Comparison of ENCODE assay signal across 8 cellular contexts in genomic region chr12:26028953-26029740, GRCh38.
DNase-seq lines count a peak whose midpoint lies in the region; ATAC-seq and TF ChIP-seq lines count a peak whose summit lies in the region.

No MANE protein-coding gene starts in this region.

- in situ Hi-C loops in mammary epithelial cell (cut with MboI; ENCODE audit: low sequenced_read_pairs in 2 of 2): loop anchor here (10.0 kb wide), 3 partner anchors 444 to 594 kb away; no protein-coding TSS in a partner anchor
- in situ Hi-C loops in transverse colon (cut with MboI; ENCODE audit: low pct_ligation_motif_present in 1 of 4, low pct_unique_long_range_greater_than_20kb in 1 of 4, low sequenced_read_pairs in 3 of 4): loop anchor here in 2 of 4 donors (10.0 to 25.0 kb wide), 2 partner anchors 592 to 594 kb away; no protein-coding TSS in a partner anchor

- WGBS in mammary epithelial cell (ENCODE audit: low coverage, missing lambda C conversion rate): 50% methylated on average over 4 of the region's 4 CpGs
- 32 to 47% methylated on average over 4 of the region's 4 CpGs for WGBS in transverse colon (ENCODE audit: low coverage in 1 of 2), 2 donors
- 32 to 34% methylated on average over 4 of the region's 4 CpGs for WGBS in aorta, 2 donors

- dilution Hi-C loops in mammary epithelial cell (cut with HindIII; ENCODE audit: low sequenced_read_pairs): no loop called here

- TF ChIP-seq POLR2A in transverse colon (IDR thresholded peaks at IDR 0.05): no peak

- H3K4me3 ChIP-seq in ACC112 (ENCODE audit: low read depth, low read length) (peak overlapping the region; percentile 36; the same call in 1 of the 2 replicates), mammary epithelial cell (replicated peaks in 1 of 3; ENCODE audit: insufficient read depth in 1 of 3, low read depth in 2 of 3, low read length in 3 of 3) (no peak overlapping the region), transverse colon (no peak overlapping the region), aorta (ENCODE audit: low read length in 2 of 2) (no peak overlapping the region)

- intact Hi-C loops in mammary epithelial cell (cut with micrococcal nuclease) (loop anchor here (1.0 to 2.0 kb wide), 5 partner anchors 70 to 642 kb away; partner anchors contain the start of gene RASSF8), transverse colon (cut with DNase I; ENCODE audit: low total_unique reads) (loop anchor here (5.0 kb wide), 2 partner anchors 72 to 592 kb away; partner anchors contain the start of gene RASSF8), aorta (cut with DNase I) (loop anchor here (10.0 kb wide), 2 partner anchors 354 to 594 kb away; no protein-coding TSS in a partner anchor)

- H3K27me3 ChIP-seq in ACC112 (ENCODE audit: insufficient read depth, low read length) (no peaks in the 10 kb centered on the region), mammary epithelial cell (ENCODE audit: insufficient read depth, low read length) (no peaks in the 10 kb centered on the region), transverse colon (no peaks in the 10 kb centered on the region), aorta (ENCODE audit: control insufficient read depth in 1 of 2, insufficient read depth in 2 of 2, low read length in 1 of 2) (no peaks in the 10 kb centered on the region)

- no peak overlapping the region for H3K9ac ChIP-seq in mammary epithelial cell (ENCODE audit: insufficient read depth, low read length)

- peak; percentile 33 for DNase-seq in GM03348 (ENCODE audit: low spot score)
- peak; percentile 71 for DNase-seq in NCI-H2196 (lab: John Stamatoyannopoulos, UW; ENCODE audit: unreplicated experiment)
- DNase-seq in mammary epithelial cell: peak; percentile 25
- peak; percentile 64 for DNase-seq in kidney tubule cell (ENCODE audit: low spot score)
- DNase-seq in transverse colon: peak; percentile 15
- DNase-seq in aorta: no peak

- H3K4me2 ChIP-seq in mammary epithelial cell (ENCODE audit: insufficient read depth, low read depth, low read length): no peak overlapping the region

- BruUV-seq in mammary epithelial cell (replicated peaks; lab: Mats Ljungman, UMichigan): no TSS peak

- no peak for TF ChIP-seq EP300 in transverse colon (IDR thresholded peaks at IDR 0.05; ENCODE audit: low read depth)

- peaks cover 61% of the 10 kb centered on the region for H3K79me2 ChIP-seq in ACC112 (ENCODE audit: control insufficient read depth, insufficient read depth, low read length, unreplicated experiment)
- peaks cover 60% of the 10 kb centered on the region for H3K79me2 ChIP-seq in mammary epithelial cell (ENCODE audit: insufficient read depth, low read length)

- ATAC-seq in aorta (ENCODE audit: low FRiP score) (no peak), GM19023 (IDR thresholded peaks at IDR 0.05; ENCODE audit: unreplicated experiment) (no peak)

- peaks cover 41% of the 10 kb centered on the region for H3K4me1 ChIP-seq in ACC112 (ENCODE audit: control insufficient read depth, insufficient read depth, low read length, unreplicated experiment)
- no peaks in the 10 kb centered on the region for H3K4me1 ChIP-seq in mammary epithelial cell (ENCODE audit: insufficient read depth, low read length)
- H3K4me1 ChIP-seq in transverse colon: peaks cover 5 to 33% (median 8%) of the 10 kb centered on the region in 4 donors
- peaks cover 8 to 10% of the 10 kb centered on the region in 2 donors for H3K4me1 ChIP-seq in aorta (ENCODE audit: control insufficient read depth in 1 of 2, insufficient read depth in 2 of 2, low read length in 2 of 2)

- peak; percentile 77 to 82 for TF ChIP-seq CTCF in mammary epithelial cell (conservative IDR thresholded peaks at IDR 0.05 in 1 of 2, IDR thresholded peaks at IDR 0.05 in 1 of 2; ENCODE audit: extremely low read depth in 1 of 2, insufficient read depth in 1 of 2, low read depth in 1 of 2, low read length in 2 of 2)
- TF ChIP-seq CTCF in transverse colon (IDR thresholded peaks at IDR 0.05): peak; percentile 60 to 79 (median 75)

- no peaks in the 10 kb centered on the region for H3K36me3 ChIP-seq in ACC112 (ENCODE audit: insufficient read depth, low read length)
- no peaks in the 10 kb centered on the region for H3K36me3 ChIP-seq in mammary epithelial cell (ENCODE audit: insufficient read depth, low read length)
- H3K36me3 ChIP-seq in transverse colon: no peaks in the 10 kb centered on the region
- no peaks in the 10 kb centered on the region for H3K36me3 ChIP-seq in aorta (ENCODE audit: control insufficient read depth in 1 of 2, insufficient read depth in 2 of 2, low read length in 1 of 2)

- no peaks in the 10 kb centered on the region for H4K20me1 ChIP-seq in mammary epithelial cell (ENCODE audit: insufficient read depth, low read length)

- H3K9me3 ChIP-seq in mammary epithelial cell (replicated peaks; ENCODE audit: insufficient read depth, low read length): no peaks in the 10 kb centered on the region
- H3K9me3 ChIP-seq in transverse colon: no peaks in the 10 kb centered on the region
- H3K9me3 ChIP-seq in aorta (ENCODE audit: control insufficient read depth, low read length): no peaks in the 10 kb centered on the region

- CTCF ChIA-PET in mammary epithelial cell (lab: Charles Lee; ENCODE audit: low non-redundant PET): interaction anchor here (0.6 kb wide), 1 partner anchor 15 kb away, joined by 5 read pairs; no protein-coding TSS in a partner anchor

- H3K27ac ChIP-seq in ACC112 (ENCODE audit: low read depth, low read length) (peak overlapping the region; percentile 30; the same call in 1 of the 2 replicates), mammary epithelial cell (ENCODE audit: insufficient read depth, low read depth, low read length) (no peak overlapping the region), transverse colon (peak overlapping the region in 3 of 4 donors; percentile 25 to 39 (median 27)), aorta (ENCODE audit: low read depth in 1 of 2, low read length in 2 of 2) (no peak overlapping the region)

- H2AFZ ChIP-seq in ACC112 (ENCODE audit: low read length, unreplicated experiment) (no peak overlapping the region), mammary epithelial cell (ENCODE audit: low read depth, low read length) (no peak overlapping the region)

Comparison
In these comparisons a context has a peak if more than half of its experiments do, and no peak if none do; other contexts are left out.
1. H3K27ac ChIP-seq: peak in ACC112 (single experiment) and transverse colon (3 of 4); none in mammary epithelial cell (single experiment) and aorta (0 of 2).
2. DNase-seq: peak in GM03348 (single experiment), NCI-H2196 (single experiment), mammary epithelial cell (single experiment), kidney tubule cell (single experiment) and transverse colon (single experiment); none in aorta (0 of 2).